ENCODE assay signal across 8 cellular contexts in the genomic region with DNA sequence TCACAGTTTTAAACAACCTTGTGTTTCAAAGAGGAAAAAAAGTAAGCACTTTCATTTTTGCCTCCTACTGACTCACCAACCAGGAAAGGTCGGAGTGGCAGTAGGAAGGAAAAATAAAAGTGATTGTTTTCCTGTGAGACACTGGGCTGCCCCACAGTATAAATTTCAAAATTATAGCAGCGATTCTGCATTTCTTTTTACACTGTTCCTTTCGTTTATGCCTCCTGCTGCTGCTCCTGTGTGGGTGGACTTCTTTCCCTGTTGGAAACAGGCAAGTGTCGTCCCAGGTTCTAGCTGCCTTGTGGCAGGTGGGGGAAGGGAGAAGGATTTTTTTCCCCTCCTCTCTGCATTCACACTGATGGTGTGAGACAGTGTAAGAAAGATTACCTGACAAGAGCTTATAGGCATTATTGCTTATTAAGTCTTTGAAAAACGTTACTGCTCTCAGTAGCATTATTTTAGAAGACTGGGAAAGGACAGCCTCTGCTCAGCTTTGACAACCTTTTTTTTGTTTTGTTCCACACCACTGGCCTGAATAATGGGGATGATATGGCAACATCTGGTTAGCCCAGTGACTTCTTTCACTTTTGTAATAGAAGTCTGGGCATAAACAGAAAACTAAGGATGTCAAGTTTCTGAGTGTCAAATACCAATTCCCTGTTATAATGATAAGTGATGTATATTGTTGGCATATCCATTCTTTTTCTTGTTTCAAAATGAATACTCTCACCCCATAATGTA.
DNase-seq lines count a peak whose midpoint lies in the region; ATAC-seq and TF ChIP-seq lines count a peak whose summit lies in the region.

No MANE protein-coding gene starts in this region.

- peaks cover 6% of the 10 kb centered on the region for H3K36me3 Mint-ChIP-seq in nephron (ENCODE audit: low read depth)

- H3K4me1 ChIP-seq in smooth muscle cell (ENCODE audit: low read depth), result peaks cover 4% of the 10 kb centered on the region

- no peaks in the 10 kb centered on the region for H3K27me3 ChIP-seq in smooth muscle cell (ENCODE audit: low read depth)

- peak; percentile 61 for ATAC-seq in GM18498 (IDR thresholded peaks at IDR 0.05; ENCODE audit: unreplicated experiment)
- ATAC-seq in HG03442 (IDR thresholded peaks at IDR 0.05; ENCODE audit: unreplicated experiment), result peak; percentile 46
- no peak for ATAC-seq in HG03378 (IDR thresholded peaks at IDR 0.05; ENCODE audit: unreplicated experiment)

- H3K79me2 ChIP-seq in smooth muscle cell (ENCODE audit: low read depth), result peaks cover 50% of the 10 kb centered on the region

- H3K9ac ChIP-seq in smooth muscle cell (ENCODE audit: low read depth), result no peak overlapping the region

- DNase-seq in dermis microvascular lymphatic vessel endothelial cell (ENCODE audit: low read depth in 2 of 2) (peak; percentile 49 to 65), HuH-7 (ENCODE audit: low spot score) (no peak), NCI-H1048 (lab: John Stamatoyannopoulos, UW) (no peak), smooth muscle cell (lab: John Stamatoyannopoulos, UW; ENCODE audit: unreplicated experiment) (no peak)

- 46% methylated on average over 5 of the region's 5 CpGs for WGBS in smooth muscle cell (ENCODE audit: low lambda C conversion rate)

- TF ChIP-seq CTCF in nephron (IDR thresholded peaks at IDR 0.05; ENCODE audit: unreplicated experiment in 3 of 3), result no peak
- TF ChIP-seq CTCF in smooth muscle cell (IDR thresholded peaks at IDR 0.05; ENCODE audit: borderline replicate concordance, insufficient read depth, poor library complexity, severe bottlenecking), result no peak

- no peak overlapping the region for H2AFZ ChIP-seq in smooth muscle cell (ENCODE audit: low read depth)

- H4K20me1 ChIP-seq in smooth muscle cell (ENCODE audit: low read depth), result peaks cover 36% of the 10 kb centered on the region

- no peaks in the 10 kb centered on the region for H3K36me3 ChIP-seq in smooth muscle cell (ENCODE audit: low read depth)

- no peak overlapping the region for H3K4me2 ChIP-seq in smooth muscle cell

- H3K27ac ChIP-seq in smooth muscle cell (ENCODE audit: low read depth), result no peak overlapping the region

- H3K4me1 Mint-ChIP-seq in nephron, result peaks cover 6% of the 10 kb centered on the region

- H3K27me3 Mint-ChIP-seq in nephron (ENCODE audit: low read depth), result no peaks in the 10 kb centered on the region

- H3K4me3 ChIP-seq in smooth muscle cell, result no peak overlapping the region

- no peaks in the 10 kb centered on the region for H3K9me3 ChIP-seq in smooth muscle cell (replicated peaks; ENCODE audit: low read depth)

- peak overlapping the region in 1 of 3 experiments; percentile 26 for H3K4me3 Mint-ChIP-seq in nephron

- H3F3A ChIP-seq in smooth muscle cell (ENCODE audit: low read depth), result no peaks in the 10 kb centered on the region

- H3K9me3 Mint-ChIP-seq in nephron, result no peaks in the 10 kb centered on the region

- H3K27ac Mint-ChIP-seq in nephron, result peak overlapping the region in 2 of 3 experiments; percentile 50 to 59

Comparison
In these comparisons a context has a peak if more than half of its experiments do, and no peak if none do; other contexts are left out.
1. DNase-seq: peak in dermis microvascular lymphatic vessel endothelial cell (2 of 2); none in HuH-7 (single experiment), NCI-H1048 (single experiment) and smooth muscle cell (single experiment).